1 cellular context compared by ENCODE assay signal in genomic region chr11:67400942-67401494, GRCh38.
TF ChIP-seq lines count a peak whose summit lies in the region.

No MANE protein-coding gene starts in this region.

TF ChIP-seq in GM23338, 12 proteins besides CTCF, POLR2A, EP300 and RAD21 (continued from another document):
- TF ChIP-seq, protein P1, sequence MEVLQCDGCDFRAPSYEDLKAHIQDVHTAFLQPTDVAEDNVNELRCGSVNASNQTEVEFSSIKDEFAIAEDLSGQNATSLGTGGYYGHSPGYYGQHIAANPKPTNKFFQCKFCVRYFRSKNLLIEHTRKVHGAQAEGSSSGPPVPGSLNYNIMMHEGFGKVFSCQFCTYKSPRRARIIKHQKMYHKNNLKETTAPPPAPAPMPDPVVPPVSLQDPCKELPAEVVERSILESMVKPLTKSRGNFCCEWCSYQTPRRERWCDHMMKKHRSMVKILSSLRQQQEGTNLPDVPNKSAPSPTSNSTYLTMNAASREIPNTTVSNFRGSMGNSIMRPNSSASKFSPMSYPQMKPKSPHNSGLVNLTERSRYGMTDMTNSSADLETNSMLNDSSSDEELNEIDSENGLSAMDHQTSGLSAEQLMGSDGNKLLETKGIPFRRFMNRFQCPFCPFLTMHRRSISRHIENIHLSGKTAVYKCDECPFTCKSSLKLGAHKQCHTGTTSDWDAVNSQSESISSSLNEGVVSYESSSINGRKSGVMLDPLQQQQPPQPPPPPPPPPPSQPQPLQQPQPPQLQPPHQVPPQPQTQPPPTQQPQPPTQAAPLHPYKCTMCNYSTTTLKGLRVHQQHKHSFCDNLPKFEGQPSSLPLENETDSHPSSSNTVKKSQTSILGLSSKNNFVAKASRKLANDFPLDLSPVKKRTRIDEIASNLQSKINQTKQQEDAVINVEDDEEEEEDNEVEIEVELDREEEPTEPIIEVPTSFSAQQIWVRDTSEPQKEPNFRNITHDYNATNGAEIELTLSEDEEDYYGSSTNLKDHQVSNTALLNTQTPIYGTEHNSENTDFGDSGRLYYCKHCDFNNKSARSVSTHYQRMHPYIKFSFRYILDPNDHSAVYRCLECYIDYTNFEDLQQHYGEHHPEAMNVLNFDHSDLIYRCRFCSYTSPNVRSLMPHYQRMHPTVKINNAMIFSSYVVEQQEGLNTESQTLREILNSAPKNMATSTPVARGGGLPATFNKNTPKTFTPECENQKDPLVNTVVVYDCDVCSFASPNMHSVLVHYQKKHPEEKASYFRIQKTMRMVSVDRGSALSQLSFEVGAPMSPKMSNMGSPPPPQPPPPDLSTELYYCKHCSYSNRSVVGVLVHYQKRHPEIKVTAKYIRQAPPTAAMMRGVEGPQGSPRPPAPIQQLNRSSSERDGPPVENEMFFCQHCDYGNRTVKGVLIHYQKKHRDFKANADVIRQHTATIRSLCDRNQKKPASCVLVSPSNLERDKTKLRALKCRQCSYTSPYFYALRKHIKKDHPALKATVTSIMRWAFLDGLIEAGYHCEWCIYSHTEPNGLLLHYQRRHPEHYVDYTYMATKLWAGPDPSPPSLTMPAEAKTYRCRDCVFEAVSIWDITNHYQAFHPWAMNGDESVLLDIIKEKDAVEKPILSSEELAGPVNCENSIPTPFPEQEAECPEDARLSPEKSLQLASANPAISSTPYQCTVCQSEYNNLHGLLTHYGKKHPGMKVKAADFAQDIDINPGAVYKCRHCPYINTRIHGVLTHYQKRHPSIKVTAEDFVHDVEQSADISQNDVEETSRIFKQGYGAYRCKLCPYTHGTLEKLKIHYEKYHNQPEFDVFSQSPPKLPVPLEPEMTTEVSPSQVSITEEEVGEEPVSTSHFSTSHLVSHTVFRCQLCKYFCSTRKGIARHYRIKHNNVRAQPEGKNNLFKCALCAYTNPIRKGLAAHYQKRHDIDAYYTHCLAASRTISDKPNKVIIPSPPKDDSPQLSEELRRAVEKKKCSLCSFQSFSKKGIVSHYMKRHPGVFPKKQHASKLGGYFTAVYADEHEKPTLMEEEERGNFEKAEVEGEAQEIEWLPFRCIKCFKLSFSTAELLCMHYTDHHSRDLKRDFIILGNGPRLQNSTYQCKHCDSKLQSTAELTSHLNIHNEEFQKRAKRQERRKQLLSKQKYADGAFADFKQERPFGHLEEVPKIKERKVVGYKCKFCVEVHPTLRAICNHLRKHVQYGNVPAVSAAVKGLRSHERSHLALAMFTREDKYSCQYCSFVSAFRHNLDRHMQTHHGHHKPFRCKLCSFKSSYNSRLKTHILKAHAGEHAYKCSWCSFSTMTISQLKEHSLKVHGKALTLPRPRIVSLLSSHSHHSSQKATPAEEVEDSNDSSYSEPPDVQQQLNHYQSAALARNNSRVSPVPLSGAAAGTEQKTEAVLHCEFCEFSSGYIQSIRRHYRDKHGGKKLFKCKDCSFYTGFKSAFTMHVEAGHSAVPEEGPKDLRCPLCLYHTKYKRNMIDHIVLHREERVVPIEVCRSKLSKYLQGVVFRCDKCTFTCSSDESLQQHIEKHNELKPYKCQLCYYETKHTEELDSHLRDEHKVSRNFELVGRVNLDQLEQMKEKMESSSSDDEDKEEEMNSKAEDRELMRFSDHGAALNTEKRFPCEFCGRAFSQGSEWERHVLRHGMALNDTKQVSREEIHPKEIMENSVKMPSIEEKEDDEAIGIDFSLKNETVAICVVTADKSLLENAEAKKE (CRISPR knock-in tag; IDR thresholded peaks at IDR 0.05): no peak
